ENCODE assay signal across 9 cellular contexts in the genomic region with DNA sequence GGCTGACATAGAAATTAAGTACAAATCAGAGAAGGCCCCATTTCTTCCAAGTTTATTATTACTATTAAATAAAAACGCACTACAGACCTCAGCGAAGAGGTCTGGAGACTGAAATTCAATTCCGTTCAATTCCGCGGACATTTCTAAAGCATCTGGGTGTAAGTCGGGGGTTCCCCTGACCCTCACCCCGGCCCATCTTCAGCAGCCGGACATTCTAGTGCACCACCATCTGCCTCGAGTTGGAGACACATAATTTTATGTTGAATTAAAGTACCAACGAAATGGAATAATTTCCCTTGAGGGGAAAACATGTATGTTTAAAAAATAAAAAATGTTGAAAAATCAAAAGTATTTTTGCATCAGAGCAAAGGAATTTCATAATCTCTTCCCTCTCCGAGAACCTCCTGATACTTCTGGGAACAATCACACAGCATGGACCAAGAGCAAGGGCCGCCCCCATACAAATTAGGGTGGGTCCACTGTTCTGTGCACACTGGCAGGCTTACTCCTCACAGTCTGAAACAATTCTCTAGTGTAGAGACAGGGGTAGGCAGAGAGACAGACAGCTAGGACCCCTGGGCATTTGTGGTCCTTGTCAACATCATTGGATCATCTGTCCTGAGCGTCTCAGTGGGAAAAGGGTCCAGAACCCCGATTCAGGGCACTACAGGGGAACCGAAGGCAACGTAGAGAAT. TPM values are rescaled to one million over a fixed set of nuclear protein-coding genes. Genes with fewer than 3 reads are reported as not detected.
DNase-seq lines count a peak whose midpoint lies in the region; ATAC-seq and TF ChIP-seq lines count a peak whose summit lies in the region.
"Had no signal": no experiment of that assay in that cellular context is flagged by ENCODE, and none has a peak within 500 bp of the region (broad histone marks: within the 10 kb centered on the region; RNA-seq: fewer than 3 reads in every experiment).

No MANE protein-coding gene starts in this region.

- H3K4me3 ChIP-seq in DND-41 (ENCODE audit: low read depth in 1 of 2, low read length in 2 of 2) (no peak overlapping the region), SU-DHL-6 (ENCODE audit: insufficient read depth, low read length, poor library complexity, severe bottlenecking) (no peak overlapping the region), sigmoid colon (no peak overlapping the region), H7 (ENCODE audit: insufficient read depth, low read depth, low read length) (no peak overlapping the region)

- H3K9ac ChIP-seq in DND-41 (ENCODE audit: low read depth, low read length) (peak overlapping the region; percentile 63), SU-DHL-6 (ENCODE audit: low read length) (peak overlapping the region; percentile 51)

- TF ChIP-seq POLR2A in sigmoid colon (IDR thresholded peaks at IDR 0.05): no peak

- H3F3A ChIP-seq in SU-DHL-6 (ENCODE audit: insufficient read depth): peaks cover 54% of the 10 kb centered on the region

- H3K27me3 ChIP-seq in DND-41 (ENCODE audit: insufficient read depth, low read length, poor library complexity) (no peaks in the 10 kb centered on the region), SU-DHL-6 (ENCODE audit: low read length) (no peaks in the 10 kb centered on the region), sigmoid colon (no peaks in the 10 kb centered on the region), H7 (ENCODE audit: control insufficient read depth, insufficient read depth, low read length) (no peaks in the 10 kb centered on the region)

- intact Hi-C loops in sigmoid colon (cut with DNase I): no loop called here

- TF ChIP-seq CTCF in DND-41 (IDR thresholded peaks at IDR 0.05; ENCODE audit: borderline replicate concordance, extremely low read depth, low read length, poor library complexity, severe bottlenecking): no peak
- no peak for TF ChIP-seq CTCF in SU-DHL-6 (IDR thresholded peaks at IDR 0.05; ENCODE audit: insufficient read depth, low read length, poor library complexity, severe bottlenecking)
- no peak for TF ChIP-seq CTCF in sigmoid colon (IDR thresholded peaks at IDR 0.05)

- H4K20me1 ChIP-seq in DND-41 (ENCODE audit: insufficient read depth, low read length): no peaks in the 10 kb centered on the region
- H4K20me1 ChIP-seq in SU-DHL-6 (ENCODE audit: low read depth, low read length): no peaks in the 10 kb centered on the region

- H3K79me2 ChIP-seq in DND-41 (ENCODE audit: insufficient read depth, low read length): peaks cover 63% of the 10 kb centered on the region
- H3K79me2 ChIP-seq in SU-DHL-6 (ENCODE audit: insufficient read depth, low read length): peaks cover 64% of the 10 kb centered on the region

- peaks cover 23% of the 10 kb centered on the region for H3K36me3 ChIP-seq in DND-41 (ENCODE audit: insufficient read depth, low read length)
- H3K36me3 ChIP-seq in SU-DHL-6 (ENCODE audit: low read length): no peaks in the 10 kb centered on the region; the same call in 1 of the 2 replicates
- H3K36me3 ChIP-seq in sigmoid colon: no peaks in the 10 kb centered on the region
- H3K36me3 ChIP-seq in H7 (replicated peaks; ENCODE audit: control insufficient read depth, insufficient read depth, low read length): peaks cover 2% of the 10 kb centered on the region; the same call in 1 of the 2 replicates

- H3K9me3 ChIP-seq in DND-41 (ENCODE audit: insufficient read depth, low read length, severe bottlenecking) (no peaks in the 10 kb centered on the region), SU-DHL-6 (ENCODE audit: insufficient read depth, low read length) (no peaks in the 10 kb centered on the region), sigmoid colon (no peaks in the 10 kb centered on the region)

- WGBS in sigmoid colon, 2 donors: 82 to 90% methylated on average over 16 of the region's 16 CpGs

- H3K9me2 ChIP-seq in SU-DHL-6 (replicated peaks; ENCODE audit: insufficient read depth, low read length): no peaks in the 10 kb centered on the region

- DNase-seq in DND-41 (no peak), fibroblast of peridontal ligament (ENCODE audit: extremely low read depth) (peak; percentile 71), sigmoid colon (no peak), COLO668 (lab: John Stamatoyannopoulos, UW; ENCODE audit: unreplicated experiment) (no peak), H7 (no peak), NCI-H82 treated with DMSO at 0.1 percent for 48 hours (lab: John Stamatoyannopoulos, UW; ENCODE audit: unreplicated experiment) (no peak)

- no peak for TF ChIP-seq EP300 in sigmoid colon (IDR thresholded peaks at IDR 0.05)

- peaks cover 100% of the 10 kb centered on the region for H3K4me1 ChIP-seq in DND-41 (ENCODE audit: insufficient read depth, low read length)
- H3K4me1 ChIP-seq in sigmoid colon: peaks cover 0 to 54% (median 45%) of the 10 kb centered on the region in 4 donors

- H2AFZ ChIP-seq in DND-41 (ENCODE audit: low read depth, low read length) (no peak overlapping the region), SU-DHL-6 (ENCODE audit: low read depth, low read length, severe bottlenecking) (no peak overlapping the region)

- H3K4me2 ChIP-seq in DND-41 (ENCODE audit: insufficient read depth, low read length) (peak overlapping the region; percentile 65), SU-DHL-6 (ENCODE audit: low read depth, low read length, poor library complexity, severe bottlenecking) (peak overlapping the region; percentile 67)

- peak overlapping the region; percentile 97 for H3K27ac ChIP-seq in DND-41 (ENCODE audit: low read length)
- H3K27ac ChIP-seq in SU-DHL-6 (ENCODE audit: low read depth, low read length): peak overlapping the region; percentile 95
- H3K27ac ChIP-seq in sigmoid colon: peak overlapping the region; percentile 68 to 84 (median 78)
- H3K27ac ChIP-seq: VCaP had no signal

- ATAC-seq in DND-41 (ENCODE audit: insufficient read depth, low read depth) (no peak), HG02885 (IDR thresholded peaks at IDR 0.05; ENCODE audit: poor library complexity, unreplicated experiment) (no peak)

RNA-seq across cellular contexts. Expression of a gene that starts 29.3 kb away (rescaled TPM):
- 10 to 100 TPM; 24.0 to 30.7 (median 27.4) TPM for total RNA-seq in sigmoid colon
- 10 to 100 TPM; 18.3 to 22.2 (median 20.6) TPM for polyA plus RNA-seq in sigmoid colon
- 4.5 and 8.6 TPM in 2 replicates for total RNA-seq in H7 (2014; rRNA removed; shearing (Covaris generic))
